ENCODE assay signal across 8 cellular contexts in the genomic region with DNA sequence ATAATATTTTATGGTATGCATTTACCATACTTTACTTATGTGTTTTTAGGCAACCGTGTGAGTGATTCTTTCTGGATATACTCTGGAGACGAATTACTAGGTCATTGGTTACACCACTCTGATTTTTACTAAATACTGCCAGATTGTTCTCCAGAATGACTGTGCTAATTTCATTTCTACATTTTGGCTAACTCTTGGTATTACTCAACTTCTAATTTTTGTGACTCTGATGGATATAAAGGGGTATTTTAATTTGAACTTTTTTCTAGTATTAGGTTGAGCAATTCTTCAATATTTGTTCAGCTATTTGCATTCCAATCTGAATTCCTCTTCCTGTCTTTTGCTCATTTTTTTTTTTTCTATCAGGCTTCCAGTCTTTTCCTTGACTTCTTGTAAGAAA.
DNase-seq lines count a peak whose midpoint lies in the region; ATAC-seq and TF ChIP-seq lines count a peak whose summit lies in the region.
"Had no signal": no experiment of that assay in that cellular context is flagged by ENCODE, and none has a peak within 500 bp of the region (broad histone marks: within the 10 kb centered on the region; RNA-seq: fewer than 3 reads in every experiment).

No MANE protein-coding gene starts in this region.

- no peak overlapping the region for H3K9ac ChIP-seq in SK-N-MC (ENCODE audit: insufficient read length)

- H3K27ac ChIP-seq in SK-N-MC = peak overlapping the region; percentile 42; the same call in 1 of the 2 replicates

- peaks cover 9% of the 10 kb centered on the region for H3K4me1 Mint-ChIP-seq in stimulated activated effector memory CD8-positive, alpha-beta T cell treated with anti-CD3 and anti-CD28 coated beads, Interleukin-12 subunit alpha, Interleukin-12 subunit beta, amount 100 ng/mL, for 72 hours
- peaks cover 5% of the 10 kb centered on the region for H3K4me1 Mint-ChIP-seq in T-helper 2 cell treated with Interferon-gamma antibody and Interleukin-4, amounts not matched to agents 5 μg/mL and 100 μg/mL, for 36 hours (ENCODE audit: low read depth)

- TF ChIP-seq CTCF in BE2C (IDR thresholded peaks at IDR 0.05; ENCODE audit: low read depth, low read length) = no peak

- H3K4me3 Mint-ChIP-seq in stimulated activated effector memory CD8-positive, alpha-beta T cell treated with anti-CD3 and anti-CD28 coated beads, Interleukin-12 subunit alpha, Interleukin-12 subunit beta, amount 100 ng/mL, for 72 hours = no peak overlapping the region
- no peak overlapping the region for H3K4me3 Mint-ChIP-seq in T-helper 2 cell treated with Interferon-gamma antibody and Interleukin-4, amounts not matched to agents 5 μg/mL and 100 μg/mL, for 36 hours
- H3K4me3 Mint-ChIP-seq: WTC11 had no signal

- no peaks in the 10 kb centered on the region for H3K4me1 ChIP-seq in BE2C

- DNase-seq in SK-N-MC (ENCODE audit: low read depth, low spot score) = no peak
- DNase-seq in stimulated activated effector memory CD8-positive, alpha-beta T cell treated with anti-CD3 and anti-CD28 coated beads, Interleukin-12 subunit alpha, Interleukin-12 subunit beta, amount 100 ng/mL, for 72 hours (ENCODE audit: low spot score in 2 of 2) = no peak
- DNase-seq in GM19238 (ENCODE audit: insufficient read length, low spot score) = no peak
- DNase-seq in T-helper 2 cell treated with Interferon-gamma antibody and Interleukin-4, amounts not matched to agents 5 μg/mL and 100 μg/mL, for 36 hours (ENCODE audit: low spot score) = no peak
- no peak for DNase-seq in BE2C

- no peaks in the 10 kb centered on the region for H3K36me3 Mint-ChIP-seq in stimulated activated effector memory CD8-positive, alpha-beta T cell treated with anti-CD3 and anti-CD28 coated beads, Interleukin-12 subunit alpha, Interleukin-12 subunit beta, amount 100 ng/mL, for 72 hours
- H3K36me3 Mint-ChIP-seq in T-helper 2 cell treated with Interferon-gamma antibody and Interleukin-4, amounts not matched to agents 5 μg/mL and 100 μg/mL, for 36 hours (ENCODE audit: low read depth) = no peaks in the 10 kb centered on the region
- H3K36me3 Mint-ChIP-seq: WTC11 had no signal

- ATAC-seq in GM18907 (IDR thresholded peaks at IDR 0.05; ENCODE audit: unreplicated experiment) (peak; percentile 91), HG02759 (IDR thresholded peaks at IDR 0.05; ENCODE audit: unreplicated experiment) (peak; percentile 87)
- peak; percentile 91 for ATAC-seq in stimulated activated effector memory CD8-positive, alpha-beta T cell treated with anti-CD3 and anti-CD28 coated beads, Interleukin-12 subunit alpha, Interleukin-12 subunit beta, amount 100 ng/mL, for 72 hours
- ATAC-seq: WTC11 had no signal

- no peaks in the 10 kb centered on the region for H3K27me3 ChIP-seq in BE2C

- H3K9me3 ChIP-seq in SK-N-MC (ENCODE audit: low read depth, low read length) (no peaks in the 10 kb centered on the region), BE2C (no peaks in the 10 kb centered on the region)

- no peaks in the 10 kb centered on the region for H3K9me3 Mint-ChIP-seq in stimulated activated effector memory CD8-positive, alpha-beta T cell treated with anti-CD3 and anti-CD28 coated beads, Interleukin-12 subunit alpha, Interleukin-12 subunit beta, amount 100 ng/mL, for 72 hours
- H3K9me3 Mint-ChIP-seq in T-helper 2 cell treated with Interferon-gamma antibody and Interleukin-4, amounts not matched to agents 5 μg/mL and 100 μg/mL, for 36 hours = no peaks in the 10 kb centered on the region
- H3K9me3 Mint-ChIP-seq: WTC11 had no signal

- H3K27ac Mint-ChIP-seq in stimulated activated effector memory CD8-positive, alpha-beta T cell treated with anti-CD3 and anti-CD28 coated beads, Interleukin-12 subunit alpha, Interleukin-12 subunit beta, amount 100 ng/mL, for 72 hours = no peak overlapping the region
- no peak overlapping the region for H3K27ac Mint-ChIP-seq in T-helper 2 cell treated with Interferon-gamma antibody and Interleukin-4, amounts not matched to agents 5 μg/mL and 100 μg/mL, for 36 hours
- H3K27ac Mint-ChIP-seq: WTC11 had no signal

- H3K27me3 Mint-ChIP-seq in T-helper 2 cell treated with Interferon-gamma antibody and Interleukin-4, amounts not matched to agents 5 μg/mL and 100 μg/mL, for 36 hours (ENCODE audit: low read depth) = peaks cover 13% of the 10 kb centered on the region

- H3K36me3 ChIP-seq in SK-N-MC (ENCODE audit: insufficient read depth, low read length) (no peaks in the 10 kb centered on the region), BE2C (no peaks in the 10 kb centered on the region)

- H3K4me3 ChIP-seq in SK-N-MC = no peak overlapping the region
- H3K4me3 ChIP-seq in BE2C (ENCODE audit: low read depth, low read length) = no peak overlapping the region
